ENCODE assay signal across 1 cellular context in the genomic region with DNA sequence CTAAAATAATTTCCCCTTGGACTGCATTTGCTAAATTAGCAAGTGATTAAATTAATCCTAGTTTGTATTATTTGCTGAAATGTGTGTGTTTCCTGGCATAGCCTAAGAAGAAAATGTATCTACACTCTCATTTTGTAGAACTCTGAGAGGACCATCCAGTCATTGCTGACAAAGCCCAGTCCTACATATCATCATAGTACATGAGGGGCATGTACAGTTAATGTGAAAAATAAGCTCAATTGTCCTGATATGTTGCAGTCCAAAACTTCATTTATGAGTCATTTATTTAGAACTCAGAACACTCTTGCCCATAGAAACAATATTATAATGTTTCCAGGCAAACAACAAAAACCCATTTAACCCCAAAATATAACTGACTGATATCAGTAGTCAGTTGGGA.
TF ChIP-seq lines count a peak whose summit lies in the region.

No MANE protein-coding gene starts in this region.

TF ChIP-seq in GM12878, 131 proteins besides CTCF, POLR2A, EP300 and RAD21:
- TF ChIP-seq, protein P1, sequence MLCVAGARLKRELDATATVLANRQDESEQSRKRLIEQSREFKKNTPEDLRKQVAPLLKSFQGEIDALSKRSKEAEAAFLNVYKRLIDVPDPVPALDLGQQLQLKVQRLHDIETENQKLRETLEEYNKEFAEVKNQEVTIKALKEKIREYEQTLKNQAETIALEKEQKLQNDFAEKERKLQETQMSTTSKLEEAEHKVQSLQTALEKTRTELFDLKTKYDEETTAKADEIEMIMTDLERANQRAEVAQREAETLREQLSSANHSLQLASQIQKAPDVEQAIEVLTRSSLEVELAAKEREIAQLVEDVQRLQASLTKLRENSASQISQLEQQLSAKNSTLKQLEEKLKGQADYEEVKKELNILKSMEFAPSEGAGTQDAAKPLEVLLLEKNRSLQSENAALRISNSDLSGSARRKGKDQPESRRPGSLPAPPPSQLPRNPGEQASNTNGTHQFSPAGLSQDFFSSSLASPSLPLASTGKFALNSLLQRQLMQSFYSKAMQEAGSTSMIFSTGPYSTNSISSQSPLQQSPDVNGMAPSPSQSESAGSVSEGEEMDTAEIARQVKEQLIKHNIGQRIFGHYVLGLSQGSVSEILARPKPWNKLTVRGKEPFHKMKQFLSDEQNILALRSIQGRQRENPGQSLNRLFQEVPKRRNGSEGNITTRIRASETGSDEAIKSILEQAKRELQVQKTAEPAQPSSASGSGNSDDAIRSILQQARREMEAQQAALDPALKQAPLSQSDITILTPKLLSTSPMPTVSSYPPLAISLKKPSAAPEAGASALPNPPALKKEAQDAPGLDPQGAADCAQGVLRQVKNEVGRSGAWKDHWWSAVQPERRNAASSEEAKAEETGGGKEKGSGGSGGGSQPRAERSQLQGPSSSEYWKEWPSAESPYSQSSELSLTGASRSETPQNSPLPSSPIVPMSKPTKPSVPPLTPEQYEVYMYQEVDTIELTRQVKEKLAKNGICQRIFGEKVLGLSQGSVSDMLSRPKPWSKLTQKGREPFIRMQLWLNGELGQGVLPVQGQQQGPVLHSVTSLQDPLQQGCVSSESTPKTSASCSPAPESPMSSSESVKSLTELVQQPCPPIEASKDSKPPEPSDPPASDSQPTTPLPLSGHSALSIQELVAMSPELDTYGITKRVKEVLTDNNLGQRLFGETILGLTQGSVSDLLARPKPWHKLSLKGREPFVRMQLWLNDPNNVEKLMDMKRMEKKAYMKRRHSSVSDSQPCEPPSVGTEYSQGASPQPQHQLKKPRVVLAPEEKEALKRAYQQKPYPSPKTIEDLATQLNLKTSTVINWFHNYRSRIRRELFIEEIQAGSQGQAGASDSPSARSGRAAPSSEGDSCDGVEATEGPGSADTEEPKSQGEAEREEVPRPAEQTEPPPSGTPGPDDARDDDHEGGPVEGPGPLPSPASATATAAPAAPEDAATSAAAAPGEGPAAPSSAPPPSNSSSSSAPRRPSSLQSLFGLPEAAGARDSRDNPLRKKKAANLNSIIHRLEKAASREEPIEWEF (IDR thresholded peaks at IDR 0.05; ENCODE audit: insufficient replicate concordance, low read depth, low read length), result no peak
- no peak for TF ChIP-seq YBX1 (IDR thresholded peaks at IDR 0.05)
- no peak for TF ChIP-seq ZNF274 (IDR thresholded peaks at IDR 0.05; ENCODE audit: insufficient read depth, insufficient read length)
- TF ChIP-seq ZNF207 (IDR thresholded peaks at IDR 0.05; ENCODE audit: borderline replicate concordance), result no peak
- TF ChIP-seq SPI1 (IDR thresholded peaks at IDR 0.05; ENCODE audit: borderline replicate concordance, insufficient read depth, low read depth, low read length), result no peak
- TF ChIP-seq CBX3 (IDR thresholded peaks at IDR 0.05; ENCODE audit: borderline replicate concordance, low read depth), result no peak
- no peak for TF ChIP-seq HDAC2 (IDR thresholded peaks at IDR 0.05)
- TF ChIP-seq, protein P2, sequence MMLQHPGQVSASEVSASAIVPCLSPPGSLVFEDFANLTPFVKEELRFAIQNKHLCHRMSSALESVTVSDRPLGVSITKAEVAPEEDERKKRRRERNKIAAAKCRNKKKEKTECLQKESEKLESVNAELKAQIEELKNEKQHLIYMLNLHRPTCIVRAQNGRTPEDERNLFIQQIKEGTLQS (IDR thresholded peaks at IDR 0.05; ENCODE audit: borderline replicate concordance, extremely low read depth, low read depth, low read length), result no peak
- TF ChIP-seq ZSCAN29 (IDR thresholded peaks at IDR 0.05), result no peak
- no peak for TF ChIP-seq TCF7 (IDR thresholded peaks at IDR 0.05; ENCODE audit: borderline replicate concordance)
- TF ChIP-seq NFIC (IDR thresholded peaks at IDR 0.05; ENCODE audit: low read depth, low read length), result no peak
- TF ChIP-seq, protein P3, sequence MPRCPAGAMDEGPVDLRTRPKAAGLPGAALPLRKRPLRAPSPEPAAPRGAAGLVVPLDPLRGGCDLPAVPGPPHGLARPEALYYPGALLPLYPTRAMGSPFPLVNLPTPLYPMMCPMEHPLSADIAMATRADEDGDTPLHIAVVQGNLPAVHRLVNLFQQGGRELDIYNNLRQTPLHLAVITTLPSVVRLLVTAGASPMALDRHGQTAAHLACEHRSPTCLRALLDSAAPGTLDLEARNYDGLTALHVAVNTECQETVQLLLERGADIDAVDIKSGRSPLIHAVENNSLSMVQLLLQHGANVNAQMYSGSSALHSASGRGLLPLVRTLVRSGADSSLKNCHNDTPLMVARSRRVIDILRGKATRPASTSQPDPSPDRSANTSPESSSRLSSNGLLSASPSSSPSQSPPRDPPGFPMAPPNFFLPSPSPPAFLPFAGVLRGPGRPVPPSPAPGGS (IDR thresholded peaks at IDR 0.05; ENCODE audit: borderline replicate concordance, insufficient read depth, low read depth, low read length, poor library complexity, severe bottlenecking), result no peak
- TF ChIP-seq, protein P4, sequence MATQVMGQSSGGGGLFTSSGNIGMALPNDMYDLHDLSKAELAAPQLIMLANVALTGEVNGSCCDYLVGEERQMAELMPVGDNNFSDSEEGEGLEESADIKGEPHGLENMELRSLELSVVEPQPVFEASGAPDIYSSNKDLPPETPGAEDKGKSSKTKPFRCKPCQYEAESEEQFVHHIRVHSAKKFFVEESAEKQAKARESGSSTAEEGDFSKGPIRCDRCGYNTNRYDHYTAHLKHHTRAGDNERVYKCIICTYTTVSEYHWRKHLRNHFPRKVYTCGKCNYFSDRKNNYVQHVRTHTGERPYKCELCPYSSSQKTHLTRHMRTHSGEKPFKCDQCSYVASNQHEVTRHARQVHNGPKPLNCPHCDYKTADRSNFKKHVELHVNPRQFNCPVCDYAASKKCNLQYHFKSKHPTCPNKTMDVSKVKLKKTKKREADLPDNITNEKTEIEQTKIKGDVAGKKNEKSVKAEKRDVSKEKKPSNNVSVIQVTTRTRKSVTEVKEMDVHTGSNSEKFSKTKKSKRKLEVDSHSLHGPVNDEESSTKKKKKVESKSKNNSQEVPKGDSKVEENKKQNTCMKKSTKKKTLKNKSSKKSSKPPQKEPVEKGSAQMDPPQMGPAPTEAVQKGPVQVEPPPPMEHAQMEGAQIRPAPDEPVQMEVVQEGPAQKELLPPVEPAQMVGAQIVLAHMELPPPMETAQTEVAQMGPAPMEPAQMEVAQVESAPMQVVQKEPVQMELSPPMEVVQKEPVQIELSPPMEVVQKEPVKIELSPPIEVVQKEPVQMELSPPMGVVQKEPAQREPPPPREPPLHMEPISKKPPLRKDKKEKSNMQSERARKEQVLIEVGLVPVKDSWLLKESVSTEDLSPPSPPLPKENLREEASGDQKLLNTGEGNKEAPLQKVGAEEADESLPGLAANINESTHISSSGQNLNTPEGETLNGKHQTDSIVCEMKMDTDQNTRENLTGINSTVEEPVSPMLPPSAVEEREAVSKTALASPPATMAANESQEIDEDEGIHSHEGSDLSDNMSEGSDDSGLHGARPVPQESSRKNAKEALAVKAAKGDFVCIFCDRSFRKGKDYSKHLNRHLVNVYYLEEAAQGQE (IDR thresholded peaks at IDR 0.05; ENCODE audit: low read depth, low read length), result no peak
- TF ChIP-seq, protein P5, sequence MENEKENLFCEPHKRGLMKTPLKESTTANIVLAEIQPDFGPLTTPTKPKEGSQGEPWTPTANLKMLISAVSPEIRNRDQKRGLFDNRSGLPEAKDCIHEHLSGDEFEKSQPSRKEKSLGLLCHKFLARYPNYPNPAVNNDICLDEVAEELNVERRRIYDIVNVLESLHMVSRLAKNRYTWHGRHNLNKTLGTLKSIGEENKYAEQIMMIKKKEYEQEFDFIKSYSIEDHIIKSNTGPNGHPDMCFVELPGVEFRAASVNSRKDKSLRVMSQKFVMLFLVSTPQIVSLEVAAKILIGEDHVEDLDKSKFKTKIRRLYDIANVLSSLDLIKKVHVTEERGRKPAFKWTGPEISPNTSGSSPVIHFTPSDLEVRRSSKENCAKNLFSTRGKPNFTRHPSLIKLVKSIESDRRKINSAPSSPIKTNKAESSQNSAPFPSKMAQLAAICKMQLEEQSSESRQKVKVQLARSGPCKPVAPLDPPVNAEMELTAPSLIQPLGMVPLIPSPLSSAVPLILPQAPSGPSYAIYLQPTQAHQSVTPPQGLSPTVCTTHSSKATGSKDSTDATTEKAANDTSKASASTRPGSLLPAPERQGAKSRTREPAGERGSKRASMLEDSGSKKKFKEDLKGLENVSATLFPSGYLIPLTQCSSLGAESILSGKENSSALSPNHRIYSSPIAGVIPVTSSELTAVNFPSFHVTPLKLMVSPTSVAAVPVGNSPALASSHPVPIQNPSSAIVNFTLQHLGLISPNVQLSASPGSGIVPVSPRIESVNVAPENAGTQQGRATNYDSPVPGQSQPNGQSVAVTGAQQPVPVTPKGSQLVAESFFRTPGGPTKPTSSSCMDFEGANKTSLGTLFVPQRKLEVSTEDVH (IDR thresholded peaks at IDR 0.05; ENCODE audit: low read depth, partially characterized antibody), result no peak
- TF ChIP-seq, protein P6, sequence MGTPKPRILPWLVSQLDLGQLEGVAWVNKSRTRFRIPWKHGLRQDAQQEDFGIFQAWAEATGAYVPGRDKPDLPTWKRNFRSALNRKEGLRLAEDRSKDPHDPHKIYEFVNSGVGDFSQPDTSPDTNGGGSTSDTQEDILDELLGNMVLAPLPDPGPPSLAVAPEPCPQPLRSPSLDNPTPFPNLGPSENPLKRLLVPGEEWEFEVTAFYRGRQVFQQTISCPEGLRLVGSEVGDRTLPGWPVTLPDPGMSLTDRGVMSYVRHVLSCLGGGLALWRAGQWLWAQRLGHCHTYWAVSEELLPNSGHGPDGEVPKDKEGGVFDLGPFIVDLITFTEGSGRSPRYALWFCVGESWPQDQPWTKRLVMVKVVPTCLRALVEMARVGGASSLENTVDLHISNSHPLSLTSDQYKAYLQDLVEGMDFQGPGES (IDR thresholded peaks at IDR 0.05), result no peak
- no peak for TF ChIP-seq RAD51 (IDR thresholded peaks at IDR 0.05)
- TF ChIP-seq SUPT20H (IDR thresholded peaks at IDR 0.05; ENCODE audit: borderline replicate concordance, control insufficient read depth, low read depth, low read length), result no peak
- TF ChIP-seq SMAD5 (IDR thresholded peaks at IDR 0.05; ENCODE audit: low read depth), result no peak
- TF ChIP-seq NR2C1 (IDR thresholded peaks at IDR 0.05), result no peak
- no peak for TF ChIP-seq KAT2A (conservative IDR thresholded peaks at IDR 0.05; ENCODE audit: control insufficient read depth, low read depth, low read length)
TF ChIP-seq in GM12878: peak in this region for 0.
